In the genomic region with DNA sequence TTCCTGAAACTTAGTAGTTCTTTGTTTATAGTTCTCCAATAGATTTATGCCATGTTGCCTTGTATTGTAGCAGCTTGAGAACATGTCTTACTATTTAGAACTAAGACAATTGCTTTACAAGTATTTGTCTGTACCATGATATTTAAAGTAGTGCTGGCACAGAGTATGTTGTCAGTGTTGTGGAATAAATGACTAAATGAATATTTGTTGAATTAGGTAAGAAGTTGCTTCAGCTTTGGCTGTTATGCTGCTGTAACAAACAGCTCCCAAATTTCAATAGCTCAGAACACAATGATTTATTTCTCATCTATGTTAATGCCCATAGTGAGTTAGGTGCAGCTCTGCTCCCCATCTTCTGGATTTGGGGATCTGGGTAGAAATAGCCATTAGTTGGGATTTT, we compare ENCODE assay signal across 17 cellular contexts.
A peak's percentile ranks its signal among the peaks of the same experiment; 100 is the strongest.
DNase-seq lines count a peak whose midpoint lies in the region; ATAC-seq, FAIRE-seq and TF ChIP-seq lines count a peak whose summit lies in the region.
"Had no signal": no experiment of that assay in that cellular context is flagged by ENCODE, and none has a peak within 500 bp of the region (broad histone marks: within the 10 kb centered on the region; RNA-seq: fewer than 3 reads in every experiment).

No MANE protein-coding gene starts in this region.

- no peaks in the 10 kb centered on the region for H3K79me1 ChIP-seq in IMR-90 (ENCODE audit: low read depth in 1 of 2, low read length in 2 of 2)

- peak overlapping the region; percentile 65; the same call in 1 of the 2 replicates for H2BK20ac ChIP-seq in IMR-90 (ENCODE audit: low read depth, low read length)

- TF ChIP-seq POLR2A in IMR-90 (IDR thresholded peaks at IDR 0.05; ENCODE audit: low read depth, low read length): no peak

- no peaks in the 10 kb centered on the region for H3K36me3 ChIP-seq in IMR-90 (ENCODE audit: control insufficient read depth, insufficient read depth, low read length)
- no peaks in the 10 kb centered on the region for H3K36me3 ChIP-seq in brain microvascular endothelial cell (replicated peaks)

- peak overlapping the region; percentile 26; the same call in 1 of the 3 replicates for H2BK15ac ChIP-seq in IMR-90 (ENCODE audit: low read depth, low read length)

- TF ChIP-seq RAD21 in IMR-90 (IDR thresholded peaks at IDR 0.05; ENCODE audit: low read length): no peak

- H4K91ac ChIP-seq in IMR-90 (ENCODE audit: insufficient read depth, low read depth, low read length): no peak overlapping the region

- no peak overlapping the region for H3K27ac ChIP-seq in IMR-90 (ENCODE audit: insufficient read depth, low read length)
- peak overlapping the region; percentile 82 for H3K27ac ChIP-seq in brain microvascular endothelial cell

- no peak for FAIRE-seq in GM19239 (lab: Jason Lieb, UNC)
- FAIRE-seq: A549 had no signal

- ATAC-seq in IMR-90 (ENCODE audit: low read depth): no peak
- ATAC-seq in HG02610 (IDR thresholded peaks at IDR 0.05; ENCODE audit: unreplicated experiment): no peak
- ATAC-seq in GM18858 (IDR thresholded peaks at IDR 0.05; ENCODE audit: unreplicated experiment): no peak
- ATAC-seq: A549 had no signal

- TF ChIP-seq CTCF in AG10803 (conservative IDR thresholded peaks at IDR 0.05; ENCODE audit: low read length): no peak
- TF ChIP-seq CTCF in IMR-90 (conservative IDR thresholded peaks at IDR 0.05; ENCODE audit: low read depth, low read length): no peak
- no peak for TF ChIP-seq CTCF in brain microvascular endothelial cell (IDR thresholded peaks at IDR 0.05; ENCODE audit: low read depth, low read length, missing control alignments)

- intact Hi-C loops in IMR-90 (cut with micrococcal nuclease): loop anchor here (10.0 kb wide), 1 partner anchor 165 kb away; no protein-coding TSS in a partner anchor

- no peak overlapping the region for H3K14ac ChIP-seq in IMR-90 (replicated peaks; ENCODE audit: low read depth, low read length)

- in situ Hi-C loops in IMR-90 (cut with MboI; ENCODE audit: low sequenced_read_pairs): no loop called here
- in situ Hi-C loops in brain microvascular endothelial cell (cut with HindIII; ENCODE audit: low pct_ligation_motif_present, low sequenced_read_pairs): loop anchor here (10.0 kb wide), 1 partner anchor 235 kb away; no protein-coding TSS in a partner anchor

- dilution Hi-C loops in IMR-90 (cut with HindIII; ENCODE audit: low sequenced_read_pairs, unreplicated experiment): no loop called here

- DNase-seq in AG10803 (ENCODE audit: low read depth): peak; percentile 78
- no peak for DNase-seq in IMR-90
- no peak for DNase-seq in brain microvascular endothelial cell
- DNase-seq in kidney tubule cell (ENCODE audit: low spot score): peak; percentile 47
- no peak for DNase-seq in GM19239 (ENCODE audit: insufficient read length, low spot score)
- DNase-seq in NCI-H510A treated with DMSO at 0.1 percent for 48 hours (lab: John Stamatoyannopoulos, UW): no peak
- DNase-seq: Calu3; CD4-positive, CD25-positive, alpha-beta regulatory T cell; GDM1; H9; NCI-H1092; NCI-H1694; NCI-H2107; SHP77 treated with DMSO at 0.1 percent for 48 hours had no signal

- H2AK5ac ChIP-seq in IMR-90 (ENCODE audit: low read depth, low read length): peak overlapping the region; percentile 38

- H3K9me3 ChIP-seq in IMR-90 (ENCODE audit: control insufficient read depth, insufficient read depth, low read length): peaks cover 4% of the 10 kb centered on the region; the same call in 1 of the 2 replicates
- H3K9me3 ChIP-seq: A549 had no signal

- H3K4ac ChIP-seq in IMR-90 (ENCODE audit: low read depth, low read length): peak overlapping the region; percentile 59; the same call in 1 of the 2 replicates

- POLR2A ChIA-PET in IMR-90 (lab: Charles Lee; ENCODE audit: unreplicated experiment): no interaction called here

- no peak overlapping the region for H2AFZ ChIP-seq in IMR-90 (replicated peaks; ENCODE audit: low read length, poor library complexity)

- H4K5ac ChIP-seq in IMR-90 (ENCODE audit: low read depth, low read length): no peak overlapping the region; the same call in 1 of the 2 replicates

- no peak overlapping the region for H3K4me3 ChIP-seq in AG10803 (ENCODE audit: low read length)
- no peak overlapping the region for H3K4me3 ChIP-seq in IMR-90 (ENCODE audit: insufficient read depth, low read depth, low read length)
- no peak overlapping the region for H3K4me3 ChIP-seq in brain microvascular endothelial cell (ENCODE audit: low read depth, low read length)
- H3K4me3 ChIP-seq: A549 had no signal

- no peak overlapping the region for H2AK9ac ChIP-seq in IMR-90 (replicated peaks; ENCODE audit: low read depth, low read length, poor library complexity)

- peaks cover 4% of the 10 kb centered on the region; the same call in 1 of the 2 replicates for H3K9me1 ChIP-seq in IMR-90 (ENCODE audit: insufficient read depth, low read length)

- H3K4me2 ChIP-seq in IMR-90 (ENCODE audit: low read depth, low read length): no peak overlapping the region
- H3K4me2 ChIP-seq: A549 had no signal

- BruUV-seq in IMR-90 (replicated peaks; lab: Mats Ljungman, UMichigan): no TSS peak

- no peak overlapping the region for H2BK120ac ChIP-seq in IMR-90 (ENCODE audit: low read depth, low read length)

- H3K27me3 ChIP-seq in IMR-90 (ENCODE audit: control insufficient read depth, insufficient read depth, low read length) (no peaks in the 10 kb centered on the region), brain microvascular endothelial cell (replicated peaks) (no peaks in the 10 kb centered on the region)

- no peak overlapping the region for H3K56ac ChIP-seq in IMR-90 (ENCODE audit: extremely low read depth, insufficient read depth, low read length)

- peaks cover 22% of the 10 kb centered on the region for H3K4me1 ChIP-seq in IMR-90 (ENCODE audit: control insufficient read depth, insufficient read depth, low read length)

- H2BK5ac ChIP-seq in IMR-90 (ENCODE audit: low read depth, low read length, poor library complexity, severe bottlenecking): peak overlapping the region; percentile 7

- H3K23ac ChIP-seq in IMR-90 (ENCODE audit: low read depth, low read length): no peak overlapping the region

- CTCF ChIA-PET in IMR-90 (lab: Yijun Ruan, JAX): no interaction called here

- H3K18ac ChIP-seq in IMR-90 (ENCODE audit: low read depth, low read length): peak overlapping the region; percentile 22; the same call in 1 of the 2 replicates

- H3K9ac ChIP-seq in IMR-90 (ENCODE audit: low read depth, low read length): no peak overlapping the region

- H4K8ac ChIP-seq in IMR-90 (ENCODE audit: low read depth in 2 of 2, low read length in 2 of 2): no peak overlapping the region

- no peaks in the 10 kb centered on the region for H4K20me1 ChIP-seq in IMR-90 (ENCODE audit: insufficient read depth, low read length)

TF ChIP-seq in IMR-90, 13 proteins besides CTCF, POLR2A, EP300 and RAD21:
- TF ChIP-seq, protein P1, sequence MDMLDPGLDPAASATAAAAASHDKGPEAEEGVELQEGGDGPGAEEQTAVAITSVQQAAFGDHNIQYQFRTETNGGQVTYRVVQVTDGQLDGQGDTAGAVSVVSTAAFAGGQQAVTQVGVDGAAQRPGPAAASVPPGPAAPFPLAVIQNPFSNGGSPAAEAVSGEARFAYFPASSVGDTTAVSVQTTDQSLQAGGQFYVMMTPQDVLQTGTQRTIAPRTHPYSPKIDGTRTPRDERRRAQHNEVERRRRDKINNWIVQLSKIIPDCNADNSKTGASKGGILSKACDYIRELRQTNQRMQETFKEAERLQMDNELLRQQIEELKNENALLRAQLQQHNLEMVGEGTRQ (IDR thresholded peaks at IDR 0.05; ENCODE audit: low read depth, low read length): no peak
- TF ChIP-seq CHD1 (IDR thresholded peaks at IDR 0.05; ENCODE audit: low read depth, low read length): no peak
- TF ChIP-seq RCOR1 (IDR thresholded peaks at IDR 0.05; ENCODE audit: insufficient replicate concordance, low read length): no peak
- no peak for TF ChIP-seq MXI1 (IDR thresholded peaks at IDR 0.05; ENCODE audit: borderline replicate concordance, low read depth, low read length)
- TF ChIP-seq MAFK (IDR thresholded peaks at IDR 0.05; ENCODE audit: low read depth, low read length): no peak
- no peak for TF ChIP-seq NFE2L2 (IDR thresholded peaks at IDR 0.05; ENCODE audit: low read depth, low read length)
TF ChIP-seq in IMR-90: peak in this region for 0.

Comparison
In these comparisons a context has a peak if more than half of its experiments do, and no peak if none do; other contexts are left out.
1. DNase-seq: peak in AG10803 (single experiment) and kidney tubule cell (single experiment); none in IMR-90 (single experiment), brain microvascular endothelial cell (single experiment), GM19239 (single experiment) and NCI-H510A treated with DMSO at 0.1 percent for 48 hours (single experiment).